In the genomic region with DNA sequence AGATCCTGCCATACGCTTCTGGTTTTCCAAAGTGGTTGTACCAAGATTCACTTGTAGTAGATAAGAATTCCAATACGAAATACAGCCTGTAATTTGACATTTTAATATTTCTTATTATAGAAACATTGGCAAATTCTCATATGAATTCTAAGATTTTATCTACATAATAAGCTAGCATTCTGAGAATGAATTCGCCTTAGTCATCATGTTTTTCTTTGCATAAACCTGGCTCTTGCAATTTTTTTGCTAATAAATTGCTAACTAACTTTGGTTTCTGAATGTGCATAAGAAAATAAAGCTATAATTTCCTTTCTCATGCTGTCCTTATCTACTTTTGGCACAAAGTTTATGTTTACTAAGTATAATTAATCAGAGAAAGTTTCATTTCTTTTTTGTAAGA, we compare ENCODE assay signal across 26 cellular contexts.
"Had no signal": no experiment of that assay in that cellular context is flagged by ENCODE, and none has a peak within 500 bp of the region (broad histone marks: within the 10 kb centered on the region; RNA-seq: fewer than 3 reads in every experiment).

No MANE protein-coding gene starts in this region.

- H3K27ac ChIP-seq: neural progenitor cell, ovary, parathyroid adenoma, psoas muscle, skin epidermis, stomach, thoracic aorta, thyroid gland, tibial nerve, upper lobe of left lung, vagina had no signal

- H3K36me3 ChIP-seq: neural progenitor cell, ovary, stomach, thoracic aorta, thyroid gland, tibial nerve, upper lobe of left lung, vagina had no signal

- H3K4me2 ChIP-seq: neural progenitor cell had no signal

- FAIRE-seq: urothelium cell line had no signal

- H3K4me3 ChIP-seq: neural progenitor cell, ovary, psoas muscle, skin epidermis, stomach, thoracic aorta, thyroid gland, tibial nerve, upper lobe of left lung, vagina had no signal

- H2AFZ ChIP-seq: neural progenitor cell, parathyroid adenoma had no signal

- H3K9ac ChIP-seq: neural progenitor cell, parathyroid adenoma had no signal

- H3K27me3 ChIP-seq: neural progenitor cell, ovary, stomach, thyroid gland, tibial nerve, upper lobe of left lung, vagina had no signal

- H3K9me3 ChIP-seq: ovary, psoas muscle, stomach, thoracic aorta, tibial nerve, upper lobe of left lung, vagina had no signal

- H3K4me1 ChIP-seq: neural progenitor cell, parathyroid adenoma, psoas muscle, stomach, thyroid gland, tibial nerve, upper lobe of left lung, vagina had no signal

- ATAC-seq: naive thymus-derived CD4-positive, alpha-beta T cell; natural killer cell; psoas muscle; right cardiac atrium; sciatic nerve; stimulated activated effector memory CD8-positive, alpha-beta T cell treated with anti-CD3 and anti-CD28 coated beads, Interleukin-12 subunit alpha, Interleukin-12 subunit beta, amount 100 ng/mL, for 72 hours; stimulated activated naive B cell treated with anti-CD40 and anti-IgM and Interleukin-4, amounts not matched to agents 10 μg/mL and 1 μg/mL and 100 μg/mL, for 72 hours had no signal

- H3K79me2 ChIP-seq: parathyroid adenoma had no signal

- DNase-seq: naive thymus-derived CD4-positive, alpha-beta T cell; natural killer cell; occipital lobe; ovary; posterior cingulate gyrus; psoas muscle; right cardiac atrium; stimulated activated CD4-positive, alpha-beta T cell treated with anti-CD3 and anti-CD28 coated beads, Interleukin-15, amount 100 ng/mL, for 24 hours; stimulated activated CD4-positive, alpha-beta T cell treated with anti-CD3 and anti-CD28 coated beads, Interleukin-2, amount 100 ng/mL, for 24 hours; stimulated activated CD4-positive, alpha-beta T cell treated with anti-CD3 and anti-CD28 coated beads, Interleukin-2, amount 100 ng/mL, for 48 hours; stimulated activated CD4-positive, alpha-beta T cell treated with anti-CD3 and anti-CD28 coated beads, Interleukin-4, amount 100 ng/mL, for 24 hours; stimulated activated naive B cell treated with anti-CD40 and anti-IgM and Interleukin-4, amounts not matched to agents 10 μg/mL and 1 μg/mL and 100 μg/mL, for 72 hours; stimulated activated naive CD4-positive, alpha-beta T cell treated with Interleukin-2 at 50 U/mL for 16 hours; stomach; thyroid gland; trophoblast cell; upper lobe of left lung had no signal
